In the genomic region with DNA sequence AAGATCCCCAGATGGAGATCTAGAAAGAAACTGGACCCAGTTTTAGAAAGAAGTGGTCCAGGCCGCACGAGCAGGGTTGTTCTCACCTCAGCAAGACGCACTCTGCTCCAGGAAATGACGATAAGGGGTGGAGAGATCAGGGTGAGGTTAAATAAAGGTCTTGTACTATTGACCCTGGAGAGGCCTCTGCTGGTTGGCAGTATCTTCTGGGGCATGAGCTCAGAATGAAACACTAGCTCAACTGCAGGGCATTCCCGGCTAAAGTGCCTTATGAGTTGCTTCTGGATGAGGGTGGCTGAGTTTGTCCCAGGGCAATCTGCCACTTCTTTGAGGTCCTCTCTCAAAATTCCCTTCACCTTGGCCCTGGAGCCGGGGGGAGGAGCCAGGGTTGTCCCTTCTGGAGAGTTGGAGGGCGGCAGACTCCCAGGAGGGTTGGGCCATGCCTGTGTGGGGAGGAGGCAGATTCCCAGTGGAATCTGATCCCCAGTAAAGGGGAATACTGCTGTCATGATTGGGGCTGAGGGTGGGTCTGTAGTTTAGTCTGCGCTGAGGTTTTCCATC, we compare ENCODE assay signal across 1 cellular context.
A peak's percentile ranks its signal among the peaks of the same experiment; 100 is the strongest.
TF ChIP-seq lines count a peak whose summit lies in the region.

No MANE protein-coding gene starts in this region.

TF ChIP-seq in liver, 16 proteins besides CTCF, POLR2A, EP300 and RAD21:
- TF ChIP-seq, protein P1, sequence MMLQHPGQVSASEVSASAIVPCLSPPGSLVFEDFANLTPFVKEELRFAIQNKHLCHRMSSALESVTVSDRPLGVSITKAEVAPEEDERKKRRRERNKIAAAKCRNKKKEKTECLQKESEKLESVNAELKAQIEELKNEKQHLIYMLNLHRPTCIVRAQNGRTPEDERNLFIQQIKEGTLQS (IDR thresholded peaks at IDR 0.05), result peak; percentile 24
- peak; percentile 65 for TF ChIP-seq HNF4G (IDR thresholded peaks at IDR 0.05)
- TF ChIP-seq FOXA2 (IDR thresholded peaks at IDR 0.05), result peak; percentile 59
- TF ChIP-seq, protein P2, sequence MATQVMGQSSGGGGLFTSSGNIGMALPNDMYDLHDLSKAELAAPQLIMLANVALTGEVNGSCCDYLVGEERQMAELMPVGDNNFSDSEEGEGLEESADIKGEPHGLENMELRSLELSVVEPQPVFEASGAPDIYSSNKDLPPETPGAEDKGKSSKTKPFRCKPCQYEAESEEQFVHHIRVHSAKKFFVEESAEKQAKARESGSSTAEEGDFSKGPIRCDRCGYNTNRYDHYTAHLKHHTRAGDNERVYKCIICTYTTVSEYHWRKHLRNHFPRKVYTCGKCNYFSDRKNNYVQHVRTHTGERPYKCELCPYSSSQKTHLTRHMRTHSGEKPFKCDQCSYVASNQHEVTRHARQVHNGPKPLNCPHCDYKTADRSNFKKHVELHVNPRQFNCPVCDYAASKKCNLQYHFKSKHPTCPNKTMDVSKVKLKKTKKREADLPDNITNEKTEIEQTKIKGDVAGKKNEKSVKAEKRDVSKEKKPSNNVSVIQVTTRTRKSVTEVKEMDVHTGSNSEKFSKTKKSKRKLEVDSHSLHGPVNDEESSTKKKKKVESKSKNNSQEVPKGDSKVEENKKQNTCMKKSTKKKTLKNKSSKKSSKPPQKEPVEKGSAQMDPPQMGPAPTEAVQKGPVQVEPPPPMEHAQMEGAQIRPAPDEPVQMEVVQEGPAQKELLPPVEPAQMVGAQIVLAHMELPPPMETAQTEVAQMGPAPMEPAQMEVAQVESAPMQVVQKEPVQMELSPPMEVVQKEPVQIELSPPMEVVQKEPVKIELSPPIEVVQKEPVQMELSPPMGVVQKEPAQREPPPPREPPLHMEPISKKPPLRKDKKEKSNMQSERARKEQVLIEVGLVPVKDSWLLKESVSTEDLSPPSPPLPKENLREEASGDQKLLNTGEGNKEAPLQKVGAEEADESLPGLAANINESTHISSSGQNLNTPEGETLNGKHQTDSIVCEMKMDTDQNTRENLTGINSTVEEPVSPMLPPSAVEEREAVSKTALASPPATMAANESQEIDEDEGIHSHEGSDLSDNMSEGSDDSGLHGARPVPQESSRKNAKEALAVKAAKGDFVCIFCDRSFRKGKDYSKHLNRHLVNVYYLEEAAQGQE (IDR thresholded peaks at IDR 0.05), result peak; percentile 77
- TF ChIP-seq FOXA1 (IDR thresholded peaks at IDR 0.05), result peak; percentile 26
- peak in 1 of 2 donors; percentile 80 for TF ChIP-seq GABPA (IDR thresholded peaks at IDR 0.05 in 1 of 2, conservative IDR thresholded peaks at IDR 0.05 in 1 of 2)
- TF ChIP-seq HNF4A (conservative IDR thresholded peaks at IDR 0.05), result peak; percentile 92 to 93
- peak; percentile 24 for TF ChIP-seq YY1 (IDR thresholded peaks at IDR 0.05)
- TF ChIP-seq, protein P3, sequence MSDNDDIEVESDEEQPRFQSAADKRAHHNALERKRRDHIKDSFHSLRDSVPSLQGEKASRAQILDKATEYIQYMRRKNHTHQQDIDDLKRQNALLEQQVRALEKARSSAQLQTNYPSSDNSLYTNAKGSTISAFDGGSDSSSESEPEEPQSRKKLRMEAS (IDR thresholded peaks at IDR 0.05), result peak; percentile 89
- TF ChIP-seq NR2F2 (IDR thresholded peaks at IDR 0.05), result peak; percentile 95
- TF ChIP-seq TAF1 (conservative IDR thresholded peaks at IDR 0.05), result no peak
- TF ChIP-seq SP1 (IDR thresholded peaks at IDR 0.05), result peak; percentile 91
- TF ChIP-seq, protein P4, sequence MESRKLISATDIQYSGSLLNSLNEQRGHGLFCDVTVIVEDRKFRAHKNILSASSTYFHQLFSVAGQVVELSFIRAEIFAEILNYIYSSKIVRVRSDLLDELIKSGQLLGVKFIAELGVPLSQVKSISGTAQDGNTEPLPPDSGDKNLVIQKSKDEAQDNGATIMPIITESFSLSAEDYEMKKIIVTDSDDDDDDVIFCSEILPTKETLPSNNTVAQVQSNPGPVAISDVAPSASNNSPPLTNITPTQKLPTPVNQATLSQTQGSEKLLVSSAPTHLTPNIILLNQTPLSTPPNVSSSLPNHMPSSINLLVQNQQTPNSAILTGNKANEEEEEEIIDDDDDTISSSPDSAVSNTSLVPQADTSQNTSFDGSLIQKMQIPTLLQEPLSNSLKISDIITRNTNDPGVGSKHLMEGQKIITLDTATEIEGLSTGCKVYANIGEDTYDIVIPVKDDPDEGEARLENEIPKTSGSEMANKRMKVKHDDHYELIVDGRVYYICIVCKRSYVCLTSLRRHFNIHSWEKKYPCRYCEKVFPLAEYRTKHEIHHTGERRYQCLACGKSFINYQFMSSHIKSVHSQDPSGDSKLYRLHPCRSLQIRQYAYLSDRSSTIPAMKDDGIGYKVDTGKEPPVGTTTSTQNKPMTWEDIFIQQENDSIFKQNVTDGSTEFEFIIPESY (IDR thresholded peaks at IDR 0.05), result peak; percentile 55
- peak; percentile 58 to 78 for TF ChIP-seq JUND (IDR thresholded peaks at IDR 0.05)
- TF ChIP-seq RXRA (IDR thresholded peaks at IDR 0.05), result peak; percentile 98 to 99
- no peak for TF ChIP-seq EGR1 (IDR thresholded peaks at IDR 0.05; ENCODE audit: low read depth in 2 of 2)
